19 cellular contexts compared by ENCODE assay signal in genomic region chr2:106579750-106580197, GRCh38.
"Had no signal": no experiment of that assay in that cellular context is flagged by ENCODE, and none has a peak within 500 bp of the region (broad histone marks: within the 10 kb centered on the region; RNA-seq: fewer than 3 reads in every experiment).

No MANE protein-coding gene starts in this region.

- H3K4me3 ChIP-seq: ascending aorta, heart right ventricle, lower lobe of right lung, transverse colon, vagina had no signal

- H3K27ac ChIP-seq: ascending aorta, lower lobe of right lung, transverse colon, vagina had no signal

- H3K9me3 ChIP-seq: ascending aorta, lower lobe of right lung, transverse colon, vagina had no signal

- H3K36me3 ChIP-seq: ascending aorta, heart right ventricle, lower lobe of right lung, transverse colon, vagina had no signal

- H3K27me3 ChIP-seq: vagina had no signal

- DNase-seq: activated CD4-positive, alpha-beta T cell treated with anti-CD3 and anti-CD28 coated beads, Interleukin-2, amount 10 ng/mL, durations not matched to agents 7 days and 5 days; activated CD8-positive, alpha-beta T cell treated with anti-CD3 and anti-CD28 coated beads, Interleukin-2, amount 10 ng/mL, durations not matched to agents 7 days and 5 days; activated effector memory CD4-positive, alpha-beta T cell treated with Interleukin-2 at 50 U/mL for 16 hours; activated naive CD4-positive, alpha-beta T cell treated with anti-CD3 and anti-CD28 coated beads, Interleukin-2, amount 50 U/mL, for 16 hours; activated T-cell treated with anti-CD3 and anti-CD28 coated beads, Interleukin-2, amount 50 U/mL, for 4 hours; cerebellar nuclear complex; cortex of kidney; erythroblast; lower lobe of right lung; natural killer cell; posterior cingulate gyrus; stimulated activated naive CD8-positive, alpha-beta T cell treated with anti-CD3 and anti-CD28 coated beads, Interleukin-15, Interleukin-2, amounts not matched to agents 100 U/mL and 50 U/mL, for 24 hours; substantia nigra; T-helper 1 cell; T-helper 9 cell; transverse colon had no signal

- ATAC-seq: activated CD8-positive, alpha-beta T cell treated with anti-CD3 and anti-CD28 coated beads, Interleukin-2, amount 10 ng/mL, durations not matched to agents 7 days and 5 days; activated T-cell treated with anti-CD3 and anti-CD28 coated beads, Interleukin-2, amount 50 U/mL, for 4 hours; lower lobe of right lung; natural killer cell; stimulated activated naive CD8-positive, alpha-beta T cell treated with anti-CD3 and anti-CD28 coated beads, Interleukin-15, Interleukin-2, amounts not matched to agents 100 U/mL and 50 U/mL, for 24 hours had no signal
